ENCODE assay signal across 12 cellular contexts in genomic region chr16:84594725-84595038, GRCh38. TPM values are rescaled to one million over a fixed set of nuclear protein-coding genes. Genes with fewer than 3 reads are reported as not detected.
DNase-seq lines count a peak whose midpoint lies in the region; ATAC-seq and TF ChIP-seq lines count a peak whose summit lies in the region.
"Had no signal": no experiment of that assay in that cellular context is flagged by ENCODE, and none has a peak within 500 bp of the region (broad histone marks: within the 10 kb centered on the region; RNA-seq: fewer than 3 reads in every experiment).

No MANE protein-coding gene starts in this region.

- H3K27me3 Mint-ChIP-seq in T-helper 1 cell treated with Interleukin-12 subunit alpha and Interleukin-12 subunit beta and Interleukin-4 antibody, amounts not matched to agents 30 μg/mL and 1 μg/mL, for 36 hours (ENCODE audit: low read depth) = no peaks in the 10 kb centered on the region
- peaks cover 12% of the 10 kb centered on the region for H3K27me3 Mint-ChIP-seq in glutamatergic neuron (ENCODE audit: unreplicated experiment)
- no peaks in the 10 kb centered on the region for H3K27me3 Mint-ChIP-seq in stimulated activated memory B cell treated with anti-CD40 and anti-IgM and Interleukin-4, amounts not matched to agents 10 μg/mL and 1 μg/mL and 100 μg/mL, for 72 hours

- CTCF ChIA-PET in RWPE1 (lab: Yijun Ruan, JAX) = no interaction called here

- peaks cover 56% of the 10 kb centered on the region for H3K36me3 Mint-ChIP-seq in T-helper 1 cell treated with Interleukin-12 subunit alpha and Interleukin-12 subunit beta and Interleukin-4 antibody, amounts not matched to agents 30 μg/mL and 1 μg/mL, for 36 hours (ENCODE audit: low read depth)
- peaks cover 5% of the 10 kb centered on the region for H3K36me3 Mint-ChIP-seq in glutamatergic neuron (ENCODE audit: unreplicated experiment)
- H3K36me3 Mint-ChIP-seq in stimulated activated memory B cell treated with anti-CD40 and anti-IgM and Interleukin-4, amounts not matched to agents 10 μg/mL and 1 μg/mL and 100 μg/mL, for 72 hours = peaks cover 61% of the 10 kb centered on the region

- peak overlapping the region; percentile 84 for H3K4me3 Mint-ChIP-seq in T-helper 1 cell treated with Interleukin-12 subunit alpha and Interleukin-12 subunit beta and Interleukin-4 antibody, amounts not matched to agents 30 μg/mL and 1 μg/mL, for 36 hours
- peak overlapping the region; percentile 42 for H3K4me3 Mint-ChIP-seq in glutamatergic neuron (ENCODE audit: unreplicated experiment)
- peak overlapping the region; percentile 98 for H3K4me3 Mint-ChIP-seq in stimulated activated memory B cell treated with anti-CD40 and anti-IgM and Interleukin-4, amounts not matched to agents 10 μg/mL and 1 μg/mL and 100 μg/mL, for 72 hours

- peak; percentile 0 for ATAC-seq in stimulated activated memory B cell treated with anti-CD40 and anti-IgM and Interleukin-4, amounts not matched to agents 10 μg/mL and 1 μg/mL and 100 μg/mL, for 72 hours

- peaks cover 61% of the 10 kb centered on the region for H3K4me1 Mint-ChIP-seq in T-helper 1 cell treated with Interleukin-12 subunit alpha and Interleukin-12 subunit beta and Interleukin-4 antibody, amounts not matched to agents 30 μg/mL and 1 μg/mL, for 36 hours (ENCODE audit: low read depth)
- H3K4me1 Mint-ChIP-seq in glutamatergic neuron (ENCODE audit: low read depth, unreplicated experiment) = peaks cover 55% of the 10 kb centered on the region
- H3K4me1 Mint-ChIP-seq in stimulated activated memory B cell treated with anti-CD40 and anti-IgM and Interleukin-4, amounts not matched to agents 10 μg/mL and 1 μg/mL and 100 μg/mL, for 72 hours = peaks cover 78% of the 10 kb centered on the region

- H3K27ac Mint-ChIP-seq in T-helper 1 cell treated with Interleukin-12 subunit alpha and Interleukin-12 subunit beta and Interleukin-4 antibody, amounts not matched to agents 30 μg/mL and 1 μg/mL, for 36 hours = peak overlapping the region; percentile 90
- H3K27ac Mint-ChIP-seq in glutamatergic neuron (ENCODE audit: unreplicated experiment) = no peak overlapping the region
- H3K27ac Mint-ChIP-seq in stimulated activated memory B cell treated with anti-CD40 and anti-IgM and Interleukin-4, amounts not matched to agents 10 μg/mL and 1 μg/mL and 100 μg/mL, for 72 hours = peak overlapping the region; percentile 100

- H3K9me3 Mint-ChIP-seq in T-helper 1 cell treated with Interleukin-12 subunit alpha and Interleukin-12 subunit beta and Interleukin-4 antibody, amounts not matched to agents 30 μg/mL and 1 μg/mL, for 36 hours = no peaks in the 10 kb centered on the region
- peaks cover 4% of the 10 kb centered on the region for H3K9me3 Mint-ChIP-seq in glutamatergic neuron (ENCODE audit: unreplicated experiment)
- no peaks in the 10 kb centered on the region for H3K9me3 Mint-ChIP-seq in stimulated activated memory B cell treated with anti-CD40 and anti-IgM and Interleukin-4, amounts not matched to agents 10 μg/mL and 1 μg/mL and 100 μg/mL, for 72 hours

- POLR2A ChIA-PET in RWPE1 (lab: Yijun Ruan, JAX; ENCODE audit: low non-redundant PET) = no interaction called here

- TF ChIP-seq CTCF in RWPE1 (conservative IDR thresholded peaks at IDR 0.05; ENCODE audit: low read depth) = no peak
- no peak for TF ChIP-seq CTCF in glutamatergic neuron (IDR thresholded peaks at IDR 0.05; ENCODE audit: partially characterized antibody, unreplicated experiment)

- H3K27ac ChIP-seq in RWPE1 = peak overlapping the region; percentile 6
- H3K27ac ChIP-seq: A549, epithelial cell of prostate, KMS-11 had no signal

- no peak for DNase-seq in T-helper 1 cell
- DNase-seq in RWPE1 (ENCODE audit: low spot score) = no peak
- DNase-seq in glutamatergic neuron = peak; percentile 44
- DNase-seq in T1000 (lab: John Stamatoyannopoulos, UW) = no peak
- no peak for DNase-seq in midbrain (lab: John Stamatoyannopoulos, UW)
- DNase-seq in HuH-7 (ENCODE audit: low spot score) = no peak
- DNase-seq: NCI-H510A had no signal

RNA-seq across cellular contexts. Expression of gene COTL1, which starts 23.2 kb away (rescaled TPM):
- total RNA-seq in glutamatergic neuron (ENCODE audit: unreplicated experiment) = 545 TPM

RNA-seq across cellular contexts. Expression of gene KLHL36, which starts 53.6 kb away (rescaled TPM):
- 38.2 TPM for total RNA-seq in glutamatergic neuron (ENCODE audit: unreplicated experiment)

Comparison
In these comparisons a context has a peak if more than half of its experiments do, and no peak if none do; other contexts are left out.
1. H3K4me3 Mint-ChIP-seq: peak in every context shown above with its lines; median percentile 98 in stimulated activated memory B cell treated with anti-CD40 and anti-IgM and Interleukin-4, amounts not matched to agents 10 μg/mL and 1 μg/mL and 100 μg/mL, for 72 hours; 84 in T-helper 1 cell treated with Interleukin-12 subunit alpha and Interleukin-12 subunit beta and Interleukin-4 antibody, amounts not matched to agents 30 μg/mL and 1 μg/mL, for 36 hours; 42 in glutamatergic neuron.